In genomic region chr11:46984987-46985386, GRCh38 we compare ENCODE assay signal across 23 cellular contexts.
"Had no signal": no experiment of that assay in that cellular context is flagged by ENCODE, and none has a peak within 500 bp of the region (broad histone marks: within the 10 kb centered on the region; RNA-seq: fewer than 3 reads in every experiment).

No MANE protein-coding gene starts in this region.

- H3K36me3 Mint-ChIP-seq: stimulated activated effector memory CD8-positive, alpha-beta T cell treated with anti-CD3 and anti-CD28 coated beads, Interleukin-12 subunit alpha, Interleukin-12 subunit beta, amount 100 ng/mL, for 72 hours had no signal

- H3K27ac ChIP-seq: esophagus squamous epithelium, heart right ventricle, left ventricle myocardium inferior, neutrophil, ovary, psoas muscle, tibial artery had no signal

- H3K27ac Mint-ChIP-seq: activated naive CD4-positive, alpha-beta T cell treated with anti-CD3 and anti-CD28 coated beads, Interleukin-2, amount 50 U/mL, for 72 hours; activated T-cell treated with anti-CD3 and anti-CD28 coated beads, Interleukin-2, amount 50 U/mL, for 24 hours; activated T-helper 17 cell treated with anti-CD3 and anti-CD28 coated beads, Interleukin-2, amount 50 U/mL, for 72 hours; endodermal cell; nephron; stimulated activated effector memory CD8-positive, alpha-beta T cell treated with anti-CD3 and anti-CD28 coated beads, Interleukin-12 subunit alpha, Interleukin-12 subunit beta, amount 100 ng/mL, for 72 hours; stimulated activated naive CD8-positive, alpha-beta T cell treated with anti-CD3 and anti-CD28 coated beads, Interleukin-15, amount 100 ng/mL, for 72 hours; T-helper 2 cell treated with Interferon-gamma antibody and Interleukin-4, amounts not matched to agents 5 μg/mL and 100 μg/mL, for 36 hours; WTC11 had no signal

- H3K9me3 ChIP-seq: esophagus squamous epithelium, neutrophil, ovary, psoas muscle, tibial artery had no signal

- H3K4me1 Mint-ChIP-seq: WTC11 had no signal

- ATAC-seq: activated naive CD4-positive, alpha-beta T cell treated with anti-CD3 and anti-CD28 coated beads, Interleukin-2, amount 50 U/mL, for 72 hours; activated T-helper 17 cell treated with anti-CD3 and anti-CD28 coated beads, Interleukin-2, amount 50 U/mL, for 72 hours; heart right ventricle; psoas muscle; right cardiac atrium; stimulated activated effector memory CD8-positive, alpha-beta T cell treated with anti-CD3 and anti-CD28 coated beads, Interleukin-12 subunit alpha, Interleukin-12 subunit beta, amount 100 ng/mL, for 72 hours; stimulated activated naive CD8-positive, alpha-beta T cell treated with anti-CD3 and anti-CD28 coated beads, Interleukin-15, amount 100 ng/mL, for 72 hours; WTC11 had no signal

- H3K27me3 ChIP-seq: esophagus squamous epithelium, heart right ventricle, neutrophil, ovary, tibial artery had no signal

- H3K27me3 Mint-ChIP-seq: activated T-cell treated with anti-CD3 and anti-CD28 coated beads, Interleukin-2, amount 50 U/mL, for 24 hours; activated T-helper 17 cell treated with anti-CD3 and anti-CD28 coated beads, Interleukin-2, amount 50 U/mL, for 72 hours; stimulated activated naive CD8-positive, alpha-beta T cell treated with anti-CD3 and anti-CD28 coated beads, Interleukin-15, amount 100 ng/mL, for 72 hours had no signal

- H3K4me1 ChIP-seq: heart right ventricle, left ventricle myocardium inferior, psoas muscle, tibial artery had no signal

- H3K4me3 Mint-ChIP-seq: activated T-cell treated with anti-CD3 and anti-CD28 coated beads, Interleukin-2, amount 50 U/mL, for 24 hours; activated T-helper 17 cell treated with anti-CD3 and anti-CD28 coated beads, Interleukin-2, amount 50 U/mL, for 72 hours; endodermal cell; nephron; stimulated activated effector memory CD8-positive, alpha-beta T cell treated with anti-CD3 and anti-CD28 coated beads, Interleukin-12 subunit alpha, Interleukin-12 subunit beta, amount 100 ng/mL, for 72 hours; stimulated activated naive CD8-positive, alpha-beta T cell treated with anti-CD3 and anti-CD28 coated beads, Interleukin-15, amount 100 ng/mL, for 72 hours; T-helper 2 cell treated with Interferon-gamma antibody and Interleukin-4, amounts not matched to agents 5 μg/mL and 100 μg/mL, for 36 hours; WTC11 had no signal

- H3K36me3 ChIP-seq: neutrophil, ovary had no signal

- FAIRE-seq: TTC549 had no signal

- H3K4me3 ChIP-seq: esophagus squamous epithelium, heart right ventricle, left ventricle myocardium inferior, ovary, psoas muscle, tibial artery had no signal

- DNase-seq: activated CD8-positive, alpha-beta memory T cell treated with anti-CD3 and anti-CD28 coated beads for 24 hours; activated CD8-positive, alpha-beta memory T cell treated with anti-CD3 and anti-CD28 coated beads, Interleukin-2, amount 50 U/mL, for 4 hours; activated T-cell treated with anti-CD3 and anti-CD28 coated beads, Interleukin-2, amount 50 U/mL, for 24 hours; cerebellar nuclear complex; cortex of kidney; endodermal cell; esophagus squamous epithelium; heart right ventricle; left ventricle myocardium inferior; ovary; psoas muscle; right cardiac atrium; stimulated activated CD4-positive, alpha-beta T cell treated with anti-CD3 and anti-CD28 coated beads, Interleukin-1b, Interleukin-23, amount 100 ng/mL, for 48 hours; stimulated activated naive CD8-positive, alpha-beta T cell treated with anti-CD3 and anti-CD28 coated beads, Interleukin-15, amount 100 ng/mL, for 72 hours; tibial artery had no signal
